16 cellular contexts compared by ENCODE assay signal in the genomic region with DNA sequence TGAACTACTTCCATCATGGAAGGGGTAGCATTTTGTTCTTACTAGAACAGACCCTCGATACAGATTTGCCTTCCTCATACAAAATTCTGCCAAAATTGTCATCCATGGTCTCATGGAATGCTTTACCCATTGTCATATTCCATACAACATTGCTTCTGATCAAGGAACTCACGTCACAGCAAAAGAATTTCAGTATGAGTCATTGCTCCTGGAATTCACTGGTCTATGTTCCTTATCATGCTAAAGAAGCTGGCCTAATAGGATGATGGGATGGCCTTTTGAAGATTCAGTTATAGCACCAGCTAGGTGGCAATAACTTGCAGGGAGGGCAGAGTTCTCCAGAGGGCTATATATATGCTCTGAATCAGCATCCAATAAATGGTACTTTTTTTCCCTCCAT. TPM values are rescaled to one million over a fixed set of nuclear protein-coding genes. Genes with fewer than 3 reads are reported as not detected.
DNase-seq lines count a peak whose midpoint lies in the region; ATAC-seq, FAIRE-seq and TF ChIP-seq lines count a peak whose summit lies in the region.
"Had no signal": no experiment of that assay in that cellular context is flagged by ENCODE, and none has a peak within 500 bp of the region (broad histone marks: within the 10 kb centered on the region; RNA-seq: fewer than 3 reads in every experiment).

No MANE protein-coding gene starts in this region.

- no peaks in the 10 kb centered on the region for H3K27me3 Mint-ChIP-seq in chondrocyte (ENCODE audit: low read depth)
- H3K27me3 Mint-ChIP-seq: stimulated activated naive B cell treated with anti-CD40 and anti-IgM and Interleukin-4, amounts not matched to agents 10 μg/mL and 1 μg/mL and 100 μg/mL, for 72 hours had no signal

- POLR2A ChIA-PET in K562 (lab: Yijun Ruan, JAX): interaction anchor here (1.2 kb wide), 1 partner anchor 18 kb away, joined by 4 read pairs; a partner anchor contains a TSS

- 0 out of 2 replicates have a peak overlapping the region, but pooled peaks have one; percentile 18 for H3K4me2 ChIP-seq in K562 (ENCODE audit: insufficient read depth, low read length)

- no peak overlapping the region for H2AFZ ChIP-seq in K562 (ENCODE audit: low read depth, low read length)

- H3K27ac Mint-ChIP-seq in chondrocyte (ENCODE audit: unreplicated experiment): no peak overlapping the region
- H3K27ac Mint-ChIP-seq: naive thymus-derived CD4-positive, alpha-beta T cell; stimulated activated naive B cell treated with anti-CD40 and anti-IgM and Interleukin-4, amounts not matched to agents 10 μg/mL and 1 μg/mL and 100 μg/mL, for 72 hours had no signal

- intact Hi-C loops in K562 (cut with micrococcal nuclease) (loop anchor here (5.0 kb wide), 1 partner anchor 228 kb away; no protein-coding TSS in a partner anchor), lower lobe of right lung (cut with DNase I) (no loop called here)

- in situ Hi-C loops in K562 (cut with MboI): loop anchor here (5.0 kb wide), 1 partner anchor 187 kb away; no protein-coding TSS in a partner anchor

- no peaks in the 10 kb centered on the region for H3K36me3 Mint-ChIP-seq in chondrocyte (ENCODE audit: low read depth)
- H3K36me3 Mint-ChIP-seq: CD14-positive monocyte; naive thymus-derived CD4-positive, alpha-beta T cell; stimulated activated naive B cell treated with anti-CD40 and anti-IgM and Interleukin-4, amounts not matched to agents 10 μg/mL and 1 μg/mL and 100 μg/mL, for 72 hours had no signal

- peak; percentile 51; the same call in 2 of the 3 replicates for ATAC-seq in K562
- no peak for ATAC-seq in lower lobe of right lung
- ATAC-seq: naive thymus-derived CD4-positive, alpha-beta T cell; Right ventricle myocardium inferior; stimulated activated naive B cell treated with anti-CD40 and anti-IgM and Interleukin-4, amounts not matched to agents 10 μg/mL and 1 μg/mL and 100 μg/mL, for 72 hours had no signal

- peaks cover 19% of the 10 kb centered on the region for H3K4me1 Mint-ChIP-seq in chondrocyte (ENCODE audit: low read depth)

- TF ChIP-seq RAD21 in Ishikawa (IDR thresholded peaks at IDR 0.05; ENCODE audit: low read depth): no peak
- TF ChIP-seq RAD21 in K562 (CRISPR knock-in tag; conservative IDR thresholded peaks at IDR 0.05 in 1 of 2, IDR thresholded peaks at IDR 0.05 in 1 of 2): no peak

- no peak for FAIRE-seq in K562 (lab: Jason Lieb, UNC)

- no peaks in the 10 kb centered on the region for H3K27me3 ChIP-seq in K562 (ENCODE audit: control insufficient read depth in 2 of 2, insufficient read depth in 2 of 2, low read length in 2 of 2)
- no peaks in the 10 kb centered on the region for H3K27me3 ChIP-seq in lower lobe of right lung (ENCODE audit: low read depth)
- H3K27me3 ChIP-seq: esophagus squamous epithelium had no signal

- H3K36me3 ChIP-seq in K562 (ENCODE audit: control insufficient read depth, insufficient read depth, low read length) (no peaks in the 10 kb centered on the region), lower lobe of right lung (no peaks in the 10 kb centered on the region)
- H3K36me3 ChIP-seq: esophagus squamous epithelium had no signal

- H3K9ac ChIP-seq in K562 (ENCODE audit: insufficient read depth in 1 of 2, low read depth in 2 of 2, low read length in 2 of 2): no peak overlapping the region

- no peaks in the 10 kb centered on the region for H3K9me1 ChIP-seq in K562 (ENCODE audit: control insufficient read depth, insufficient read depth, low read length)

- BruUV-seq in K562 (replicated peaks; lab: Mats Ljungman, UMichigan): no TSS peak

- TF ChIP-seq EP300 in Ishikawa (IDR thresholded peaks at IDR 0.05; ENCODE audit: borderline replicate concordance) (no peak), K562 (IDR thresholded peaks at IDR 0.05; ENCODE audit: low read length) (peak; percentile 28; the same call in 1 of the 2 replicates)

- H3K4me3 Mint-ChIP-seq in chondrocyte (ENCODE audit: unreplicated experiment): no peak overlapping the region
- H3K4me3 Mint-ChIP-seq: CD14-positive monocyte; naive thymus-derived CD4-positive, alpha-beta T cell; stimulated activated naive B cell treated with anti-CD40 and anti-IgM and Interleukin-4, amounts not matched to agents 10 μg/mL and 1 μg/mL and 100 μg/mL, for 72 hours had no signal

- DNase-seq in AG08395 (ENCODE audit: low spot score) (peak; percentile 60), K562 (ENCODE audit: extremely low read depth in 1 of 4, low spot score in 3 of 4) (peak in 2 of 4 experiments; percentile 29 to 52), iPS-NIHi7 (ENCODE audit: extremely low spot score) (peak; percentile 26), NCI-H2029 treated with DMSO at 0.1 percent for 48 hours (lab: John Stamatoyannopoulos, UW) (no peak), lower lobe of right lung (no peak), COLO829 (ENCODE audit: low spot score) (no peak), chondrocyte (ENCODE audit: low spot score) (no peak)
- DNase-seq: activated CD4-positive, alpha-beta T cell treated with anti-CD3 and anti-CD28 coated beads, Interleukin-2, amount 50 U/mL, for 4 hours; amygdala; esophagus squamous epithelium; naive thymus-derived CD4-positive, alpha-beta T cell; NCI-H2171 treated with DMSO at 0.1 percent for 48 hours; stimulated activated naive B cell treated with anti-CD40 and anti-IgM and Interleukin-4, amounts not matched to agents 10 μg/mL and 1 μg/mL and 100 μg/mL, for 72 hours had no signal

- H3K9me3 Mint-ChIP-seq in chondrocyte (ENCODE audit: low read depth): no peaks in the 10 kb centered on the region
- H3K9me3 Mint-ChIP-seq: CD14-positive monocyte; naive thymus-derived CD4-positive, alpha-beta T cell; stimulated activated naive B cell treated with anti-CD40 and anti-IgM and Interleukin-4, amounts not matched to agents 10 μg/mL and 1 μg/mL and 100 μg/mL, for 72 hours had no signal

- no peaks in the 10 kb centered on the region; the same call in 1 of the 2 replicates for H3K9me3 ChIP-seq in K562 (replicated peaks; ENCODE audit: control insufficient read depth, insufficient read depth, low read depth, low read length)
- no peaks in the 10 kb centered on the region for H3K9me3 ChIP-seq in lower lobe of right lung
- H3K9me3 ChIP-seq: esophagus squamous epithelium had no signal

- H3K4me3 ChIP-seq in K562 (no peak overlapping the region), lower lobe of right lung (no peak overlapping the region)
- H3K4me3 ChIP-seq: esophagus squamous epithelium had no signal

- no peaks in the 10 kb centered on the region for H3K79me2 ChIP-seq in K562 (ENCODE audit: control insufficient read depth, insufficient read depth, low read length)

- peaks cover 2 to 18% of the 10 kb centered on the region in 2 experiments; a peak in 2 of 5 replicates for H3K4me1 ChIP-seq in K562 (replicated peaks in 1 of 2; ENCODE audit: control insufficient read depth in 2 of 2, insufficient read depth in 2 of 2, low read length in 2 of 2)
- H3K4me1 ChIP-seq in lower lobe of right lung: no peaks in the 10 kb centered on the region
- H3K4me1 ChIP-seq: esophagus squamous epithelium had no signal

- CTCF ChIA-PET in K562 (lab: Yijun Ruan, JAX; ENCODE audit: low intra/inter-chr PET ratio): no interaction called here

- H3K27ac ChIP-seq in K562 (ENCODE audit: extremely low read depth, low read depth, low read length) (no peak overlapping the region; the same call in 2 of the 3 replicates), lower lobe of right lung (no peak overlapping the region)
- H3K27ac ChIP-seq: esophagus squamous epithelium had no signal

- no peak for TF ChIP-seq POLR2A in K562 (conservative IDR thresholded peaks at IDR 0.05)

- WGBS in K562 (ENCODE audit: insufficient coverage, low coverage, missing lambda C conversion rate): 0% methylated on average over 2 of the region's 2 CpGs

- no peak for TF ChIP-seq CTCF in K562 (IDR thresholded peaks at IDR 0.05 in 2 of 3, conservative IDR thresholded peaks at IDR 0.05 in 1 of 3; ENCODE audit: insufficient read depth in 2 of 3, low read depth in 1 of 3, low read length in 3 of 3)
- no peak for TF ChIP-seq CTCF in lower lobe of right lung (IDR thresholded peaks at IDR 0.05)
- no peak for TF ChIP-seq CTCF in chondrocyte (IDR thresholded peaks at IDR 0.05)

- no peaks in the 10 kb centered on the region for H4K20me1 ChIP-seq in K562 (replicated peaks; ENCODE audit: control insufficient read depth, insufficient read depth, low read length)

TF ChIP-seq in Ishikawa, 13 proteins besides CTCF, POLR2A, EP300 and RAD21:
- TF ChIP-seq, protein P1, sequence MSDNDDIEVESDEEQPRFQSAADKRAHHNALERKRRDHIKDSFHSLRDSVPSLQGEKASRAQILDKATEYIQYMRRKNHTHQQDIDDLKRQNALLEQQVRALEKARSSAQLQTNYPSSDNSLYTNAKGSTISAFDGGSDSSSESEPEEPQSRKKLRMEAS (IDR thresholded peaks at IDR 0.05): 0 out of 2 replicates have a peak, but pooled peaks have one; percentile 15
- peak; percentile 96 for TF ChIP-seq TEAD4 (IDR thresholded peaks at IDR 0.05)
- TF ChIP-seq FOXM1 (IDR thresholded peaks at IDR 0.05; ENCODE audit: borderline replicate concordance, low read depth): no peak
TF ChIP-seq in Ishikawa: peak in this region for 2.

TF ChIP-seq in K562, 482 proteins besides CTCF, POLR2A, EP300 and RAD21 (continues in another document):
- TF ChIP-seq ZNF764 (CRISPR knock-in tag; IDR thresholded peaks at IDR 0.05; ENCODE audit: low read depth) (no peak), ZNF778 (CRISPR knock-in tag; IDR thresholded peaks at IDR 0.05) (no peak), ZNF75A (CRISPR knock-in tag; IDR thresholded peaks at IDR 0.05) (no peak)

RNA-seq across cellular contexts. Expression of a gene that starts 18.2 kb away (rescaled TPM):
- total RNA-seq in K562 (2011; cell fraction: chromatin; rRNA removed; ENCODE audit: low replicate concordance): 66.1 and 149 TPM in 2 replicates
- total RNA-seq in K562 (2011; cell fraction: nucleolus; rRNA removed): 49.7 and 55.7 TPM in 2 replicates
- total RNA-seq in K562 (2011; cell fraction: nucleoplasm; rRNA removed): 73.5 and 100 TPM in 2 replicates
- total RNA-seq in K562 (2014; rRNA removed) (18.4 and 19.9 TPM in 2 replicates), K562 (2014; rRNA removed; fragmentation: Illumina TruSeq; extraction: Trizol) (22.1 and 26.4 TPM in 2 replicates), K562 (2015; rRNA removed; fragmentation: Illumina TruSeq; extraction: Trizol) (31.1 and 32.8 TPM in 2 replicates), K562 (2021) (22.1 and 24.6 TPM in 2 replicates), lower lobe of right lung (40.3 TPM), chondrocyte (26.4 to 40.6 TPM (median 38.4 TPM) in 3 replicates)
- polyA plus RNA-seq in K562 (2011; rRNA removed) (17.9 and 19.7 TPM in 2 replicates), K562 (2014; fragmentation: Illumina TruSeq; extraction: Trizol) (10.3 and 10.7 TPM in 2 replicates), K562 (2014; fragmentation: Nextera tagmentation; extraction: Ambion mirVana) (1 to 10 TPM; 5.0 to 8.7 TPM), K562 (2014; rRNA removed) (9.4 and 12.0 TPM in 2 replicates)
- 5.5 and 9.3 TPM in 2 replicates for polyA plus RNA-seq in K562 (2011; cell fraction: cytosol; rRNA removed)
- 17.5 and 20.3 TPM in 2 replicates for polyA plus RNA-seq in K562 (2011; cell fraction: nucleus; rRNA removed)
- 7.5 and 10.7 TPM in 2 replicates for polyA plus RNA-seq in K562 (2012)
- 54.7 and 58.9 TPM in 2 replicates for polyA minus RNA-seq in K562 (2011; rRNA and poly(A)+ RNA removed)
- 16.2 and 16.4 TPM in 2 replicates for polyA minus RNA-seq in K562 (2011; cell fraction: cytosol; rRNA and poly(A)+ RNA removed)
- 48.3 and 63.5 TPM in 2 replicates for polyA minus RNA-seq in K562 (2011; cell fraction: nucleus; rRNA and poly(A)+ RNA removed)

Comparison
In these comparisons a context has a peak if more than half of its experiments do, and no peak if none do; other contexts are left out.
1. DNase-seq: peak in AG08395 (single experiment) and iPS-NIHi7 (single experiment); none in NCI-H2029 treated with DMSO at 0.1 percent for 48 hours (single experiment), lower lobe of right lung (single experiment), COLO829 (single experiment) and chondrocyte (single experiment).